ENCODE assay signal across 22 cellular contexts in genomic region chr1:97764991-97765390, GRCh38.
DNase-seq lines count a peak whose midpoint lies in the region; ATAC-seq, FAIRE-seq and TF ChIP-seq lines count a peak whose summit lies in the region.
"Had no signal": no experiment of that assay in that cellular context is flagged by ENCODE, and none has a peak within 500 bp of the region (broad histone marks: within the 10 kb centered on the region; RNA-seq: fewer than 3 reads in every experiment).

No MANE protein-coding gene starts in this region.

- H3K27me3 ChIP-seq in GM12878 (replicated peaks in 1 of 2; ENCODE audit: control insufficient read depth in 2 of 2, insufficient read depth in 2 of 2, low read length in 1 of 2): no peaks in the 10 kb centered on the region
- no peaks in the 10 kb centered on the region for H3K27me3 ChIP-seq in CD4-positive, alpha-beta memory T cell (ENCODE audit: insufficient read depth, low read length)
- H3K27me3 ChIP-seq: BLaER1 treated with 17β-estradiol and CSF1 and Interleukin-3, amounts not matched to agents 10 nM and 100 nM had no signal

- no peak overlapping the region for H3K9ac ChIP-seq in GM12878 (ENCODE audit: control insufficient read depth, insufficient read depth, low read length)
- H3K9ac ChIP-seq: BLaER1 treated with 17β-estradiol and CSF1 and Interleukin-3, amounts not matched to agents 10 nM and 100 nM had no signal

- no peaks in the 10 kb centered on the region for H3K4me1 ChIP-seq in GM12878 (ENCODE audit: control insufficient read depth, insufficient read depth, low read length)
- no peaks in the 10 kb centered on the region for H3K4me1 ChIP-seq in CD4-positive, alpha-beta memory T cell (ENCODE audit: insufficient read depth, low read length)
- H3K4me1 ChIP-seq: A549 had no signal

- POLR2A ChIA-PET in GM12878 (lab: Charles Lee): interaction anchor here (1.0 kb wide), 1 partner anchor 15 kb away, joined by 3 read pairs; no protein-coding TSS in a partner anchor
- POLR2A ChIA-PET in CD4-positive, alpha-beta memory T cell (lab: Charles Lee; ENCODE audit: partially characterized antibody): no interaction called here

- FAIRE-seq in GM12878 (lab: Jason Lieb, UNC): no peak
- FAIRE-seq: A549, GM12891 had no signal

- no peak for TF ChIP-seq CTCF in GM12878 (IDR thresholded peaks at IDR 0.05 in 2 of 3, conservative IDR thresholded peaks at IDR 0.05 in 1 of 3; ENCODE audit: control insufficient read depth in 2 of 3, extremely low read depth in 1 of 3, insufficient read depth in 1 of 3, low read depth in 3 of 3, low read length in 3 of 3)

- TF ChIP-seq RAD21 in GM12878 (IDR thresholded peaks at IDR 0.05; ENCODE audit: insufficient read depth, low read depth, low read length): no peak

- no peaks in the 10 kb centered on the region for H3K79me2 ChIP-seq in GM12878 (ENCODE audit: control insufficient read depth, insufficient read depth, low read length)

- WGBS in GM12878 (ENCODE audit: insufficient coverage, insufficient replicate concordance, low lambda C conversion rate, missing lambda C conversion rate): 15% methylated on average over 1 of the region's 1 CpG

- no peak overlapping the region for H3K4me3 ChIP-seq in GM12878
- no peak overlapping the region for H3K4me3 ChIP-seq in CD4-positive, alpha-beta memory T cell (ENCODE audit: low read length in 2 of 2)
- H3K4me3 ChIP-seq: A549; BLaER1 treated with 17β-estradiol and CSF1 and Interleukin-3, amounts not matched to agents 10 nM and 100 nM had no signal

- no peak for TF ChIP-seq POLR2A in GM12878 (IDR thresholded peaks at IDR 0.05; ENCODE audit: low read depth, low read length)

- RAD21 ChIA-PET in GM12878 (lab: Charles Lee; ENCODE audit: unreplicated experiment): interaction anchor here (1.3 kb wide), 1 partner anchor 37 kb away, joined by 3 read pairs; no protein-coding TSS in a partner anchor

- peaks cover 41 to 61% of the 10 kb centered on the region in 2 donors for H3K36me3 Mint-ChIP-seq in CD4-positive, alpha-beta memory T cell

- H3K36me3 ChIP-seq in GM12878 (ENCODE audit: control insufficient read depth in 2 of 2, insufficient read depth in 2 of 2, low read length in 1 of 2): no peaks in the 10 kb centered on the region
- no peaks in the 10 kb centered on the region for H3K36me3 ChIP-seq in CD4-positive, alpha-beta memory T cell (ENCODE audit: insufficient read depth, low read length)

- SMC1A ChIA-PET in GM12878 (lab: Charles Lee; ENCODE audit: uncharacterized antibody, unreplicated experiment): interaction anchor here (0.9 to 1.3 kb wide), 2 partner anchors 9 to 13 kb away, joined by 3 to 4 read pairs; no protein-coding TSS in a partner anchor

- H2AFZ ChIP-seq in GM12878 (ENCODE audit: control insufficient read depth, low read depth, low read length): peak overlapping the region; percentile 47

- no TSS peak for BruUV-seq in GM12878 (replicated peaks; lab: Mats Ljungman, UMichigan)

- no peak for DNase-seq in GM12878 (ENCODE audit: low read depth, low spot score)
- DNase-seq in CD4-positive, alpha-beta memory T cell: no peak
- DNase-seq in NCI-H2171 treated with DMSO at 0.1 percent for 48 hours (lab: John Stamatoyannopoulos, UW): no peak
- DNase-seq: AML-193; CD4-positive, alpha-beta T cell; CD8-positive, alpha-beta memory T cell; COR-L47; DMS 273 treated with DMSO at 0.1 percent for 48 hours; DMS153; DMS53; DMS79; DND-41; EL; GDM1 had no signal

- H3K4me1 Mint-ChIP-seq in CD4-positive, alpha-beta memory T cell: peaks cover 1 to 9% (median 6%) of the 10 kb centered on the region in 4 donors

- peak; percentile 62 for ATAC-seq in GM18867 (IDR thresholded peaks at IDR 0.05; ENCODE audit: unreplicated experiment)
- ATAC-seq in HG02885 (IDR thresholded peaks at IDR 0.05; ENCODE audit: poor library complexity, unreplicated experiment): peak; percentile 48
- peak; percentile 62 for ATAC-seq in GM12878
- ATAC-seq: A549 had no signal

- intact Hi-C loops in GM12878 (cut with micrococcal nuclease; ENCODE audit: unreplicated experiment): no loop called here
- intact Hi-C loops in CD4-positive, alpha-beta memory T cell (cut with micrococcal nuclease): no loop called here

- in situ Hi-C loops in GM12878 (cut with MboI): no loop called here

- no peaks in the 10 kb centered on the region for H3K9me3 ChIP-seq in GM12878 (replicated peaks; ENCODE audit: control insufficient read depth, insufficient read depth, low read length)
- no peaks in the 10 kb centered on the region for H3K9me3 ChIP-seq in CD4-positive, alpha-beta memory T cell (ENCODE audit: control insufficient read depth in 1 of 2, low read length in 2 of 2)
- H3K9me3 ChIP-seq: A549 had no signal

- CTCF ChIA-PET in GM12878 (lab: Yijun Ruan, JAX): interaction anchor here (0.8 to 1.2 kb wide), 3 partner anchors 19 to 521 kb away, joined by 3 to 4 read pairs (median 3); no protein-coding TSS in a partner anchor
- CTCF ChIA-PET in CD4-positive, alpha-beta memory T cell (lab: Charles Lee; ENCODE audit: partially characterized antibody): no interaction called here

- H4K20me1 ChIP-seq in GM12878 (ENCODE audit: control insufficient read depth, insufficient read depth): no peaks in the 10 kb centered on the region

- H3K27ac Mint-ChIP-seq in CD4-positive, alpha-beta memory T cell: no peak overlapping the region
- H3K27ac Mint-ChIP-seq: B cell; CD4-positive, alpha-beta T cell; CD8-positive, alpha-beta memory T cell had no signal

- H3K4me3 Mint-ChIP-seq in CD4-positive, alpha-beta memory T cell: no peak overlapping the region
- H3K4me3 Mint-ChIP-seq: B cell; CD4-positive, alpha-beta T cell; CD8-positive, alpha-beta memory T cell had no signal

- H3K27ac ChIP-seq in GM12878 (ENCODE audit: control insufficient read depth, insufficient read depth): peak overlapping the region; percentile 25
- no peak overlapping the region for H3K27ac ChIP-seq in CD4-positive, alpha-beta memory T cell (ENCODE audit: low read depth, low read length)
- H3K27ac ChIP-seq: 22Rv1; A549; BLaER1 treated with 17β-estradiol and CSF1 and Interleukin-3, amounts not matched to agents 10 nM and 100 nM; C4-2B had no signal

- H3K27me3 Mint-ChIP-seq in CD4-positive, alpha-beta memory T cell: no peaks in the 10 kb centered on the region
- H3K27me3 Mint-ChIP-seq: B cell; CD4-positive, alpha-beta T cell; CD8-positive, alpha-beta memory T cell had no signal

- TF ChIP-seq EP300 in GM12878 (IDR thresholded peaks at IDR 0.05; ENCODE audit: borderline replicate concordance in 1 of 2, control insufficient read depth in 1 of 2, low read depth in 2 of 2, low read length in 2 of 2): no peak

- no peak overlapping the region for H3K4me2 ChIP-seq in GM12878 (ENCODE audit: control insufficient read depth, insufficient read depth)
- H3K4me2 ChIP-seq: A549 had no signal

- peaks cover 0 to 16% (median 3%) of the 10 kb centered on the region in 8 donors for H3K9me3 Mint-ChIP-seq in CD4-positive, alpha-beta memory T cell

TF ChIP-seq in GM12878, 131 proteins besides CTCF, POLR2A, EP300 and RAD21:
- TF ChIP-seq BCL3 (IDR thresholded peaks at IDR 0.05; ENCODE audit: borderline replicate concordance, insufficient read depth, low read depth, low read length, poor library complexity, severe bottlenecking): no peak
- peak; percentile 8; the same call in 1 of the 2 replicates for TF ChIP-seq JUNB (IDR thresholded peaks at IDR 0.05)
- no peak for TF ChIP-seq PAX5 (IDR thresholded peaks at IDR 0.05; ENCODE audit: borderline replicate concordance, low read depth, low read length)
